In the genomic region with DNA sequence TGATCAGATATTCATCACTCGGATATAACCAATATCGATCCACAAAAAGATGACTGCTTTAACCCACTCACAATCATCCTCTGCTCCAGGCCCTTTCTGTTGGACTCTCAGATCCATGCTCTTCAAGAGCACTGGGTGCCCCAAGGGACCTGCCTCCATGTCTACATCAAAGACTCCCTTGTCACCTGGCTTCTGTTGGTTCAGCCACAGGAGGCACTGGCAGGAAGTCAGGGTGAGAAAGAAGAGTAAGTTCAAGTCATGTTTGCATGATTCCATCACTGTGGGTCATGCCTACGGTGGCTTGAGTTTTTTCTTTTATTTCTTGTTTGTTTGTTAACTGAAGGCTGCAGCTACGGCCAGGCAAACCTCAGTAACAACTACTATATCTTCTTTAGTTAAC, we compare ENCODE assay signal across 22 cellular contexts.
"Had no signal": no experiment of that assay in that cellular context is flagged by ENCODE, and none has a peak within 500 bp of the region (broad histone marks: within the 10 kb centered on the region; RNA-seq: fewer than 3 reads in every experiment).

No MANE protein-coding gene starts in this region.

- H3K36me3 Mint-ChIP-seq: natural killer cell treated with Interleukin-12 subunit alpha and Interleukin-12 subunit beta and Interleukin-15 and Interleukin-18, amount 100 ng/mL, for 72 hours had no signal

- H3K9me3 Mint-ChIP-seq: activated naive CD8-positive, alpha-beta T cell treated with anti-CD3 and anti-CD28 coated beads, Interleukin-2, amount 50 U/mL, for 24 hours; natural killer cell treated with Interleukin-12 subunit alpha and Interleukin-12 subunit beta and Interleukin-15 and Interleukin-18, amount 100 ng/mL, for 72 hours had no signal

- H3K27me3 Mint-ChIP-seq: activated naive CD8-positive, alpha-beta T cell treated with anti-CD3 and anti-CD28 coated beads, Interleukin-2, amount 50 U/mL, for 24 hours; T-helper 17 cell had no signal

- H3K27ac ChIP-seq: gastroesophageal sphincter, hepatocyte, left ventricle myocardium inferior, thoracic aorta had no signal

- DNase-seq: activated CD4-positive, CD25-positive, alpha-beta regulatory T cell treated with anti-CD3 and anti-CD28 coated beads, Interleukin-2, amount 50 U/mL, for 72 hours; activated gamma-delta T cell; activated naive CD8-positive, alpha-beta T cell treated with anti-CD3 and anti-CD28 coated beads, Interleukin-2, amount 50 U/mL, for 24 hours; activated T-cell treated with anti-CD3 and anti-CD28 coated beads for 4 hours; amygdala; central memory CD4-positive, alpha-beta T cell; islet precursor cell; left ventricle myocardium inferior; mesendoderm; posterior cingulate gyrus; right cardiac atrium; stimulated activated CD4-positive, alpha-beta T cell treated with anti-CD3 and anti-CD28 coated beads, Interleukin-15, amount 100 ng/mL, for 24 hours; stimulated activated CD4-positive, alpha-beta T cell treated with anti-CD3 and anti-CD28 coated beads, Interleukin-2, amount 100 ng/mL, for 48 hours; stimulated activated naive CD4-positive, alpha-beta T cell treated with Interleukin-2 at 50 U/mL for 16 hours; T-helper 17 cell; T1000; trophoblast cell had no signal

- H3K9me3 ChIP-seq: gastroesophageal sphincter, left ventricle myocardium inferior, thoracic aorta had no signal

- H3K4me3 Mint-ChIP-seq: activated naive CD8-positive, alpha-beta T cell treated with anti-CD3 and anti-CD28 coated beads, Interleukin-2, amount 50 U/mL, for 24 hours; activated T-helper 1 cell treated with anti-CD3 and anti-CD28 coated beads, Interleukin-12 subunit alpha, Interleukin-12 subunit beta, Interleukin-2, Interleukin-4 antibody, amounts not matched to agents 30 ng/mL and 10 ng/mL and 1 ng/mL, durations not matched to agents 14 hours and 24 hours and 36 hours; natural killer cell treated with Interleukin-12 subunit alpha and Interleukin-12 subunit beta and Interleukin-15 and Interleukin-18, amount 100 ng/mL, for 72 hours; T-helper 17 cell had no signal

- H3K36me3 ChIP-seq: gastroesophageal sphincter, left ventricle myocardium inferior, thoracic aorta had no signal

- H3K27ac Mint-ChIP-seq: natural killer cell treated with Interleukin-12 subunit alpha and Interleukin-12 subunit beta and Interleukin-15 and Interleukin-18, amount 100 ng/mL, for 72 hours; T-helper 17 cell had no signal

- ATAC-seq: activated naive CD8-positive, alpha-beta T cell treated with anti-CD3 and anti-CD28 coated beads, Interleukin-2, amount 50 U/mL, for 24 hours; gastroesophageal sphincter; natural killer cell treated with Interleukin-12 subunit alpha and Interleukin-12 subunit beta and Interleukin-15 and Interleukin-18, amount 100 ng/mL, for 72 hours; right cardiac atrium; T-helper 17 cell had no signal
